Comparison of ENCODE assay signal across 31 cellular contexts in the genomic region with DNA sequence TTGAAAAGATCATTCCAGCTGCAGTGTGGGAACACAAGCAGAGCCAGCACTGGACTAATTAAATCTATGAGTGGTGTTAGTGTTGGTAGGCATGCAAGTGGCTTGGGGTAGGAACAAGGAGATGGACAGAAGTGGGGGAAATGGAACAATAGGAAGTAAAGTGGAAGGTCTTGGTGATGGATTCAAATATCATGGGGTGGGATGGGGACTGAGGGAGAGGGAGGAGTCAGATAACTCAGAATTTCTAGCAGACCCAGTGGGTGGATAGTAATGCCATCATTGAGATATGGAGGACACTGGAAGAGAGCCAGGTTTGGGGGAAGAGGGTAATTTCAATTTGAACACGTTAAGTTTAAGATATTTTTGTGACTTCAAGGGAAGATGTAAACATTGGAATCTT.
"Had no signal": no experiment of that assay in that cellular context is flagged by ENCODE, and none has a peak within 500 bp of the region (broad histone marks: within the 10 kb centered on the region; RNA-seq: fewer than 3 reads in every experiment).

No MANE protein-coding gene starts in this region.

- H2AFZ ChIP-seq: PC-9 had no signal

- H3K27me3 ChIP-seq: adrenal gland, body of pancreas, breast epithelium had no signal

- H3K4me1 ChIP-seq: breast epithelium had no signal

- H3K4me3 ChIP-seq: adrenal gland, body of pancreas, breast epithelium, PC-9, SK-N-MC had no signal

- H3K9me3 ChIP-seq: adrenal gland, body of pancreas, breast epithelium had no signal

- DNase-seq: activated B cell treated with CpG ODN at 0.5 μM for 24 hours; activated CD4-positive, alpha-beta memory T cell treated with anti-CD3 and anti-CD28 coated beads for 36 hours; activated CD4-positive, alpha-beta T cell treated with anti-CD3 and anti-CD28 coated beads for 4 hours; activated CD4-positive, alpha-beta T cell treated with anti-CD3 and anti-CD28 coated beads, Interleukin-2, amount 50 U/mL, for 1 hour; activated CD4-positive, CD25-positive, alpha-beta regulatory T cell treated with anti-CD3 and anti-CD28 coated beads, Interleukin-2, amount 50 U/mL, for 72 hours; activated CD8-positive, alpha-beta memory T cell treated with anti-CD3 and anti-CD28 coated beads, Interleukin-2, amount 50 U/mL, for 4 hours; activated gamma-delta T cell treated with Interleukin-2 at 50 U/mL for 16 hours; activated naive CD4-positive, alpha-beta T cell treated with anti-CD3 and anti-CD28 coated beads for 36 hours; activated T-cell treated with anti-CD3 and anti-CD28 coated beads for 4 hours; activated T-cell treated with anti-CD3 and anti-CD28 coated beads, Interleukin-2, amount 50 U/mL, for 4 hours; adrenal gland; body of pancreas; NCI-H1092 treated with DMSO at 0.1 percent for 48 hours; NCI-H1417; NCI-H146; NCI-H187; NCI-H2029 treated with DMSO at 0.1 percent for 48 hours; NCI-H2107; NCI-H2171; NCI-H446; NCI-H510A treated with DMSO at 0.1 percent for 48 hours; NCI-H526 treated with DMSO at 0.1 percent for 48 hours; NK-92 treated with Interleukin-12 subunit alpha and Interleukin-12 subunit beta, amount 100 ng/mL, for 24 hours; PC-9; Right ventricle myocardium superior had no signal

- ATAC-seq: activated naive CD4-positive, alpha-beta T cell treated with anti-CD3 and anti-CD28 coated beads, Interleukin-2, amount 50 U/mL, for 72 hours; activated T-cell treated with anti-CD3 and anti-CD28 coated beads, Interleukin-2, amount 50 U/mL, for 4 hours; body of pancreas had no signal

- H3K27ac ChIP-seq: adrenal gland, body of pancreas, breast epithelium, PC-9, SK-N-MC had no signal

- H3K4me2 ChIP-seq: PC-9 had no signal

- H3K36me3 ChIP-seq: adrenal gland, breast epithelium had no signal

- FAIRE-seq: astrocyte, RCC 7860, TTC549 had no signal
